In the genomic region with DNA sequence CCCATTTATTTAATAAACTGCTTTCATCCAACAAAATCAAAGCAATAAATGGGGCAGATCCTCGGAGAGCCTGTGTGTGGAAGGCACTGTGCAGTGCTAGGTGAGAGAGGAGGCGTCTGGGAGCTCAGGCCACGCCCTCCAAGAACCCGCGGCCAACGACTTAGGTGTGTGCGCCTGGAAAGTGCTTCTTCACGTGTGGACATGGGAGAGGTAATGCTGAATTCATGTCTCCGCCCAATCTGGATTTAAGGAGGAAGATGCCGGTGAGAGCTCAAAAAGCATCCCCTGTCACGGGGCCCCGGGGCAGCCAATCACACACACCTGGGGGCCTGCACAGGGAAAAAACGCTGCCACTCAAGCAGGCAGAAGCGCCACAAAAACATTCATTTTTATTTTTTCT, we compare ENCODE assay signal across 16 cellular contexts.
DNase-seq lines count a peak whose midpoint lies in the region; ATAC-seq and TF ChIP-seq lines count a peak whose summit lies in the region.
"Had no signal": no experiment of that assay in that cellular context is flagged by ENCODE, and none has a peak within 500 bp of the region (broad histone marks: within the 10 kb centered on the region; RNA-seq: fewer than 3 reads in every experiment).

No MANE protein-coding gene starts in this region.

- no peak for TF ChIP-seq CTCF in activated CD8-positive, alpha-beta T cell treated with anti-CD3 and anti-CD28 coated beads for 36 hours (IDR thresholded peaks at IDR 0.05)
- TF ChIP-seq CTCF in type B pancreatic cell (conservative IDR thresholded peaks at IDR 0.05): no peak

- no peak overlapping the region for H3K27ac ChIP-seq in SJCRH30
- H3K27ac ChIP-seq: breast epithelium, foreskin keratinocyte, tibial artery had no signal

- no peak overlapping the region for H3K4me3 ChIP-seq in SJCRH30
- H3K4me3 ChIP-seq: breast epithelium, tibial artery had no signal

- ATAC-seq in activated CD8-positive, alpha-beta T cell treated with anti-CD3 and anti-CD28 coated beads for 36 hours: no peak
- ATAC-seq in left colon (peak; percentile 65), HG03442 (IDR thresholded peaks at IDR 0.05; ENCODE audit: unreplicated experiment) (no peak)
- ATAC-seq: foreskin keratinocyte had no signal

- CTCF ChIA-PET in activated naive CD4-positive, alpha-beta T cell treated with anti-CD3 and anti-CD28 coated beads for 36 hours (lab: Charles Lee): interaction anchor here (1.0 to 1.5 kb wide), 3 partner anchors 16 to 56 kb away, joined by 3 read pairs; no protein-coding TSS in a partner anchor
- CTCF ChIA-PET in activated CD8-positive, alpha-beta T cell treated with anti-CD3 and anti-CD28 coated beads for 36 hours (lab: Charles Lee): interaction anchor here (0.6 to 2.5 kb wide), 4 partner anchors 9 to 57 kb away, joined by 3 to 9 read pairs (median 5); no protein-coding TSS in a partner anchor

- no peaks in the 10 kb centered on the region for H3K27me3 Mint-ChIP-seq in activated naive CD4-positive, alpha-beta T cell treated with anti-CD3 and anti-CD28 coated beads for 36 hours (ENCODE audit: low read depth)
- no peaks in the 10 kb centered on the region for H3K27me3 Mint-ChIP-seq in activated CD8-positive, alpha-beta T cell treated with anti-CD3 and anti-CD28 coated beads for 36 hours
- H3K27me3 Mint-ChIP-seq in type B pancreatic cell: no peaks in the 10 kb centered on the region
- H3K27me3 Mint-ChIP-seq: progenitor cell of endocrine pancreas had no signal

- peak overlapping the region; percentile 93 for H3K27ac Mint-ChIP-seq in activated naive CD4-positive, alpha-beta T cell treated with anti-CD3 and anti-CD28 coated beads for 36 hours
- H3K27ac Mint-ChIP-seq in activated CD8-positive, alpha-beta T cell treated with anti-CD3 and anti-CD28 coated beads for 36 hours: peak overlapping the region; percentile 95
- H3K27ac Mint-ChIP-seq in type B pancreatic cell: peak overlapping the region; percentile 39
- H3K27ac Mint-ChIP-seq: progenitor cell of endocrine pancreas had no signal

- peaks cover 12% of the 10 kb centered on the region for H3K36me3 Mint-ChIP-seq in activated naive CD4-positive, alpha-beta T cell treated with anti-CD3 and anti-CD28 coated beads for 36 hours (ENCODE audit: low read depth)
- H3K36me3 Mint-ChIP-seq in activated CD8-positive, alpha-beta T cell treated with anti-CD3 and anti-CD28 coated beads for 36 hours (ENCODE audit: low read depth): peaks cover 19% of the 10 kb centered on the region
- H3K36me3 Mint-ChIP-seq in type B pancreatic cell: peaks cover 24% of the 10 kb centered on the region

- H3K9me3 ChIP-seq in SJCRH30 (replicated peaks): no peaks in the 10 kb centered on the region
- H3K9me3 ChIP-seq: breast epithelium, tibial artery had no signal

- no peaks in the 10 kb centered on the region for H3K9me3 Mint-ChIP-seq in activated naive CD4-positive, alpha-beta T cell treated with anti-CD3 and anti-CD28 coated beads for 36 hours
- H3K9me3 Mint-ChIP-seq in activated CD8-positive, alpha-beta T cell treated with anti-CD3 and anti-CD28 coated beads for 36 hours: peaks cover 3% of the 10 kb centered on the region
- H3K9me3 Mint-ChIP-seq in type B pancreatic cell: no peaks in the 10 kb centered on the region

- peaks cover 83% of the 10 kb centered on the region for H3K4me1 Mint-ChIP-seq in activated naive CD4-positive, alpha-beta T cell treated with anti-CD3 and anti-CD28 coated beads for 36 hours (ENCODE audit: low read depth)
- peaks cover 81% of the 10 kb centered on the region for H3K4me1 Mint-ChIP-seq in activated CD8-positive, alpha-beta T cell treated with anti-CD3 and anti-CD28 coated beads for 36 hours (ENCODE audit: low read depth)
- peaks cover 43% of the 10 kb centered on the region for H3K4me1 Mint-ChIP-seq in type B pancreatic cell (ENCODE audit: unreplicated experiment)

- DNase-seq in activated naive CD4-positive, alpha-beta T cell treated with anti-CD3 and anti-CD28 coated beads for 36 hours: peak; percentile 9
- DNase-seq in activated naive CD4-positive, alpha-beta T cell treated with anti-CD3 and anti-CD28 coated beads, Interleukin-2, amount 50 U/mL, for 16 hours: no peak
- no peak for DNase-seq in activated CD8-positive, alpha-beta T cell treated with anti-CD3 and anti-CD28 coated beads for 36 hours
- peak; percentile 59 to 67 for DNase-seq in left colon
- DNase-seq in type B pancreatic cell (ENCODE audit: extremely low spot score, unreplicated experiment): no peak
- DNase-seq in SK-N-DZ (ENCODE audit: low spot score): no peak
- DNase-seq in SJCRH30: no peak
- DNase-seq: DMS79 treated with DMSO at 0.1 percent for 48 hours, foreskin keratinocyte, KG1, NCI-H1694, NCI-H774 had no signal

- H3K36me3 ChIP-seq in SJCRH30: no peaks in the 10 kb centered on the region
- H3K36me3 ChIP-seq: breast epithelium, tibial artery had no signal

- no peak overlapping the region for H3K4me3 Mint-ChIP-seq in activated naive CD4-positive, alpha-beta T cell treated with anti-CD3 and anti-CD28 coated beads for 36 hours
- H3K4me3 Mint-ChIP-seq in activated CD8-positive, alpha-beta T cell treated with anti-CD3 and anti-CD28 coated beads for 36 hours: no peak overlapping the region
- H3K4me3 Mint-ChIP-seq in type B pancreatic cell: no peak overlapping the region

- intact Hi-C loops in activated naive CD4-positive, alpha-beta T cell treated with anti-CD3 and anti-CD28 coated beads for 36 hours (cut with micrococcal nuclease): no loop called here
- intact Hi-C loops in activated CD8-positive, alpha-beta T cell treated with anti-CD3 and anti-CD28 coated beads for 36 hours (cut with micrococcal nuclease): loop anchor here (5.0 to 10.0 kb wide), 2 partner anchors 36 to 51 kb away; no protein-coding TSS in a partner anchor
- intact Hi-C loops in left colon (cut with DNase I, micrococcal nuclease): no loop called here

- H3K27me3 ChIP-seq in SJCRH30: no peaks in the 10 kb centered on the region
- H3K27me3 ChIP-seq: breast epithelium, foreskin keratinocyte, tibial artery had no signal

- peaks cover 24% of the 10 kb centered on the region for H3K4me1 ChIP-seq in SJCRH30
- H3K4me1 ChIP-seq: foreskin keratinocyte had no signal

- POLR2A ChIA-PET in activated CD8-positive, alpha-beta T cell treated with anti-CD3 and anti-CD28 coated beads for 36 hours (lab: Charles Lee): interaction anchor here (1.6 to 1.8 kb wide), 2 partner anchors 26 to 36 kb away, joined by 3 to 7 read pairs; no protein-coding TSS in a partner anchor

Comparison
In these comparisons a context has a peak if more than half of its experiments do, and no peak if none do; other contexts are left out.
1. DNase-seq: peak in activated naive CD4-positive, alpha-beta T cell treated with anti-CD3 and anti-CD28 coated beads for 36 hours (single experiment) and left colon (2 of 2); none in activated naive CD4-positive, alpha-beta T cell treated with anti-CD3 and anti-CD28 coated beads, Interleukin-2, amount 50 U/mL, for 16 hours (single experiment), activated CD8-positive, alpha-beta T cell treated with anti-CD3 and anti-CD28 coated beads for 36 hours (single experiment), type B pancreatic cell (single experiment), SK-N-DZ (single experiment) and SJCRH30 (0 of 2).
2. H3K27ac Mint-ChIP-seq: peak in every context shown above with its lines; median percentile 95 in activated CD8-positive, alpha-beta T cell treated with anti-CD3 and anti-CD28 coated beads for 36 hours; 93 in activated naive CD4-positive, alpha-beta T cell treated with anti-CD3 and anti-CD28 coated beads for 36 hours; 39 in type B pancreatic cell.